ENCODE assay signal across 8 cellular contexts in the genomic region with DNA sequence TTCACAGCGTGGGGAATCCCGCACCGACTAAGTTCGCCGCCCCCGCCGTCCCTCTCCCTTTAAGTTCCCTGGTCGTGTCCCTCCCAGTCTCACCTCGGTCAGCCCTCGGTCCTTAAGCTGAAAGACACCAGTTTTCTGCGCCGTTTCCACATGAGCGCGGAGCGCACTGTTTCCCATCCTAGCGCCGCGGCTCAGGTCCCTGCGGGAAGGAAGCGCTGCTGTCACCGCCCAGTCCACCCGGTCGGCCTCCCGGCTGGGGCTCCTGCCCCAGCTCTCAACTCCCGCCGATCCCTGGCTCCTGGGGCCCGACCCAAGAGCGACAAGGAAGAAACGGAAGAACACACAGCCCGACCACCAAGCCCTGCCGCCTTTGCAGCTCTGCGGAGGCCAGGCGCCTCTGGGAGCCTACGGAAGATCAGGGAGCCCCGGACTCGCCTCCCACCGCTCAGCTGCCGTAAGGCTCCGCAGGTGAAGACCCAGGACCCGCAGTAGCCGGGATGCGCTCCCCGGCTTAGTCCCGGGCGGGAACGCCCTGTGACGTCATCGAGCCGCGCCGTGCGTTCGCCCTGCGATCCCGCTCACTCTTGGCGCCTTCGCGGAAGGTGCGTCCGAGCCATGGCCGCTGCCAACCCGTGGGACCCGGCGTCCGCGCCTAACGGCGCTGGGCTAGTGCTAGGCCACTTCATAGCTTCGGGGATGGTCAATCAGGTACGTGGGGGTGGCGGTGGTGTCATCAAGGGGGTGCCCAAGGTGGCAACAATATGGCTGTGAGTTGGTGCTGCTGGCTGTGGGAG. TPM values are rescaled to one million over a fixed set of nuclear protein-coding genes. Genes with fewer than 3 reads are reported as not detected.
A peak's percentile ranks its signal among the peaks of the same experiment; 100 is the strongest.
DNase-seq lines count a peak whose midpoint lies in the region; ATAC-seq and TF ChIP-seq lines count a peak whose summit lies in the region.

TSS of gene HAUS2 (plus strand) at position 581 of the 794 bp plus-strand sequence. CDS start at position 616, 35 bp downstream.
TSS of gene LRRC57 (minus strand) at position 536 of the 794 bp plus-strand sequence. CDS start at position 177, 359 bp downstream.

- H3K27ac Mint-ChIP-seq in T-cell (peak within 1 kb of the TSS; percentile 93 to 95), type B pancreatic cell (peak within 1 kb of the TSS; percentile 96)

- H3K4me3 ChIP-seq in heart right ventricle = peak within 1 kb of the TSS; percentile 75 to 99 (median 96)

- DNase-seq in NCI-H1092 treated with DMSO at 0.1 percent for 48 hours (lab: John Stamatoyannopoulos, UW) = peak; percentile 77
- peak; percentile 66 to 89 (median 80) for DNase-seq in T-cell
- peak; percentile 86 to 92 for DNase-seq in heart right ventricle
- peak; percentile 78 to 98 (median 84) for DNase-seq in posterior cingulate gyrus
- DNase-seq in type B pancreatic cell (ENCODE audit: extremely low spot score, unreplicated experiment) = peak; percentile 93

- intact Hi-C loops in heart right ventricle (cut with DNase I) (loop anchor here in 7 of 10 donors (1.0 to 10.0 kb wide), 6 partner anchors 27 to 106 kb away; partner anchors contain the start of gene STARD9 (in 1 of the 7)), posterior cingulate gyrus (cut with DNase I) (loop anchor here (1.0 to 5.0 kb wide), 2 partner anchors 56 to 102 kb away; partner anchors contain the start of gene ZNF106)

- 0 to 1% (median 1%) methylated on average over 70 to 71 of the region's 71 CpGs for WGBS in adipose tissue, 3 donors
- 0% methylated on average over 71 of the region's 71 CpGs for WGBS in heart right ventricle, 2 donors

- no peaks in the 10 kb centered on the region for H3K9me3 Mint-ChIP-seq in T-cell
- no peaks in the 10 kb centered on the region for H3K9me3 Mint-ChIP-seq in type B pancreatic cell

- H3K36me3 Mint-ChIP-seq in T-cell (peaks cover 8% of the 10 kb centered on the region), type B pancreatic cell (peaks cover 4% of the 10 kb centered on the region)

- CTCF ChIA-PET in T-cell (lab: Charles Lee) = interaction anchor here in 1 of 2 donors (0.6 to 0.8 kb wide), 2 partner anchors 77 to 1205 kb away, joined by 3 read pairs; no protein-coding TSS in a partner anchor

- ATAC-seq in HG02588 (IDR thresholded peaks at IDR 0.05; ENCODE audit: unreplicated experiment) (peak; percentile 80), T-cell (replicated peaks in 1 of 4) (peak; percentile 87 to 93 (median 92)), heart right ventricle (peak; percentile 95 to 98 (median 97))

- H3K27ac ChIP-seq in adipose tissue (ENCODE audit: low read depth, low read length) (peak within 1 kb of the TSS; percentile 74), heart right ventricle (peak within 1 kb of the TSS; percentile 71 to 97 (median 92))

- H3K9me3 ChIP-seq in heart right ventricle = no peaks in the 10 kb centered on the region

- peaks cover 0 to 35% (median 13%) of the 10 kb centered on the region in 9 donors for H3K36me3 ChIP-seq in heart right ventricle

- H3K4me3 Mint-ChIP-seq in T-cell = peak within 1 kb of the TSS; percentile 88 to 98 (median 97)
- peak within 1 kb of the TSS; percentile 97 for H3K4me3 Mint-ChIP-seq in type B pancreatic cell

- peak; percentile 87 for TF ChIP-seq POLR2A in GM10847 (IDR thresholded peaks at IDR 0.05; ENCODE audit: extremely low read depth, insufficient read length)

- H3K27me3 ChIP-seq in heart right ventricle = no peaks in the 10 kb centered on the region

- H3K27me3 Mint-ChIP-seq in T-cell (no peaks in the 10 kb centered on the region), type B pancreatic cell (no peaks in the 10 kb centered on the region)

- POLR2A ChIA-PET in T-cell (lab: Charles Lee) = interaction anchor here (0.6 to 1.3 kb wide), 6 partner anchors 10 to 1449 kb away, joined by 3 to 6 read pairs (median 4); partner anchors contain the start of genes SNAP23 (in 1 of the 2) and STARD9 (in 1 of the 2)

- TF ChIP-seq CTCF in heart right ventricle (IDR thresholded peaks at IDR 0.05) = no peak
- TF ChIP-seq CTCF in type B pancreatic cell (conservative IDR thresholded peaks at IDR 0.05) = no peak

- H3K4me1 ChIP-seq in heart right ventricle = peaks cover 3 to 58% (median 26%) of the 10 kb centered on the region in 9 donors

- H3K4me1 Mint-ChIP-seq in T-cell (peaks cover 43 to 63% (median 58%) of the 10 kb centered on the region in 3 donors), type B pancreatic cell (ENCODE audit: unreplicated experiment) (peaks cover 31% of the 10 kb centered on the region)

RNA-seq across cellular contexts. Expression of gene HAUS2, which starts in this region (rescaled TPM):
- total RNA-seq in T-cell = 10 to 100 TPM; 13.1 to 21.8 (median 16.8) TPM
- polyA plus RNA-seq in adipose tissue = 10 to 100 TPM in 2 of 3 donors, 1 to 10 TPM in 1; 8.1 to 17.8 (median 13.8) TPM
- 10 to 100 TPM in 8 of 10 donors, 1 to 10 TPM in 2; 8.5 to 17.0 (median 11.9) TPM for total RNA-seq in heart right ventricle
- polyA plus RNA-seq in heart right ventricle = 1 to 10 TPM; 5.5 to 9.1 TPM
- total RNA-seq in type B pancreatic cell (ENCODE audit: low replicate concordance) = 17.3 and 23.2 TPM in 2 replicates

RNA-seq across cellular contexts. Expression of gene LRRC57, which starts in this region (rescaled TPM):
- total RNA-seq in T-cell (10 to 100 TPM; 13.4 to 24.6 (median 18.4) TPM), heart right ventricle (10 to 100 TPM; 12.1 to 24.6 (median 16.6) TPM), type B pancreatic cell (ENCODE audit: low replicate concordance) (29.0 and 36.3 TPM in 2 replicates)
- polyA plus RNA-seq in adipose tissue (10 to 100 TPM in 1 of 3 donors, 1 to 10 TPM in 2; 6.2 to 10.7 (median 7.3) TPM), heart right ventricle (1 to 10 TPM; 3.7 to 6.9 TPM)

Comparison
In these comparisons a context has a peak if more than half of its experiments do, and no peak if none do; other contexts are left out.
1. Peak in every context shown above with its lines: DNase-seq, ATAC-seq, H3K4me3 ChIP-seq and H3K27ac ChIP-seq.